In genomic region chr20:51802170-51802745, GRCh38 we compare ENCODE assay signal across 1 cellular context.
TF ChIP-seq lines count a peak whose summit lies in the region.

Gene SALL4, minus strand, starts transcription at chr20:51802521. Its CDS starts 113 bp downstream, at chr20:51802408.

TF ChIP-seq in WTC11, 78 proteins besides CTCF, POLR2A, EP300 and RAD21 (continued from another document):
- no peak for TF ChIP-seq ATF3 (CRISPR knock-in tag; conservative IDR thresholded peaks at IDR 0.05)
- TF ChIP-seq OVOL2 (CRISPR knock-in tag; IDR thresholded peaks at IDR 0.05; ENCODE audit: borderline replicate concordance): no peak
- TF ChIP-seq ELF4 (CRISPR knock-in tag; IDR thresholded peaks at IDR 0.05; ENCODE audit: low read depth): 0 out of 2 replicates have a peak, but pooled peaks have one; percentile 32
- no peak for TF ChIP-seq TP53 (CRISPR knock-in tag; IDR thresholded peaks at IDR 0.05)
- TF ChIP-seq MXD4 (CRISPR knock-in tag; IDR thresholded peaks at IDR 0.05; ENCODE audit: borderline replicate concordance): no peak
- TF ChIP-seq STAT6 (CRISPR knock-in tag; conservative IDR thresholded peaks at IDR 0.05; ENCODE audit: low read depth): no peak
- peak; percentile 12; the same call in 1 of the 2 replicates for TF ChIP-seq SP1 (CRISPR knock-in tag; conservative IDR thresholded peaks at IDR 0.05)
- no peak for TF ChIP-seq SMAD4 (CRISPR knock-in tag; IDR thresholded peaks at IDR 0.05)
- TF ChIP-seq, protein P1, sequence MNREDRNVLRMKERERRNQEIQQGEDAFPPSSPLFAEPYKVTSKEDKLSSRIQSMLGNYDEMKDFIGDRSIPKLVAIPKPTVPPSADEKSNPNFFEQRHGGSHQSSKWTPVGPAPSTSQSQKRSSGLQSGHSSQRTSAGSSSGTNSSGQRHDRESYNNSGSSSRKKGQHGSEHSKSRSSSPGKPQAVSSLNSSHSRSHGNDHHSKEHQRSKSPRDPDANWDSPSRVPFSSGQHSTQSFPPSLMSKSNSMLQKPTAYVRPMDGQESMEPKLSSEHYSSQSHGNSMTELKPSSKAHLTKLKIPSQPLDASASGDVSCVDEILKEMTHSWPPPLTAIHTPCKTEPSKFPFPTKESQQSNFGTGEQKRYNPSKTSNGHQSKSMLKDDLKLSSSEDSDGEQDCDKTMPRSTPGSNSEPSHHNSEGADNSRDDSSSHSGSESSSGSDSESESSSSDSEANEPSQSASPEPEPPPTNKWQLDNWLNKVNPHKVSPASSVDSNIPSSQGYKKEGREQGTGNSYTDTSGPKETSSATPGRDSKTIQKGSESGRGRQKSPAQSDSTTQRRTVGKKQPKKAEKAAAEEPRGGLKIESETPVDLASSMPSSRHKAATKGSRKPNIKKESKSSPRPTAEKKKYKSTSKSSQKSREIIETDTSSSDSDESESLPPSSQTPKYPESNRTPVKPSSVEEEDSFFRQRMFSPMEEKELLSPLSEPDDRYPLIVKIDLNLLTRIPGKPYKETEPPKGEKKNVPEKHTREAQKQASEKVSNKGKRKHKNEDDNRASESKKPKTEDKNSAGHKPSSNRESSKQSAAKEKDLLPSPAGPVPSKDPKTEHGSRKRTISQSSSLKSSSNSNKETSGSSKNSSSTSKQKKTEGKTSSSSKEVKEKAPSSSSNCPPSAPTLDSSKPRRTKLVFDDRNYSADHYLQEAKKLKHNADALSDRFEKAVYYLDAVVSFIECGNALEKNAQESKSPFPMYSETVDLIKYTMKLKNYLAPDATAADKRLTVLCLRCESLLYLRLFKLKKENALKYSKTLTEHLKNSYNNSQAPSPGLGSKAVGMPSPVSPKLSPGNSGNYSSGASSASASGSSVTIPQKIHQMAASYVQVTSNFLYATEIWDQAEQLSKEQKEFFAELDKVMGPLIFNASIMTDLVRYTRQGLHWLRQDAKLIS (CRISPR knock-in tag; IDR thresholded peaks at IDR 0.05; ENCODE audit: borderline replicate concordance): no peak
- no peak for TF ChIP-seq ZNF219 (CRISPR knock-in tag; IDR thresholded peaks at IDR 0.05; ENCODE audit: borderline replicate concordance)
- TF ChIP-seq, protein P2, sequence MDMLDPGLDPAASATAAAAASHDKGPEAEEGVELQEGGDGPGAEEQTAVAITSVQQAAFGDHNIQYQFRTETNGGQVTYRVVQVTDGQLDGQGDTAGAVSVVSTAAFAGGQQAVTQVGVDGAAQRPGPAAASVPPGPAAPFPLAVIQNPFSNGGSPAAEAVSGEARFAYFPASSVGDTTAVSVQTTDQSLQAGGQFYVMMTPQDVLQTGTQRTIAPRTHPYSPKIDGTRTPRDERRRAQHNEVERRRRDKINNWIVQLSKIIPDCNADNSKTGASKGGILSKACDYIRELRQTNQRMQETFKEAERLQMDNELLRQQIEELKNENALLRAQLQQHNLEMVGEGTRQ (CRISPR knock-in tag; IDR thresholded peaks at IDR 0.05): no peak
- no peak for TF ChIP-seq CREB1 (CRISPR knock-in tag; IDR thresholded peaks at IDR 0.05)
- 0 out of 2 replicates have a peak, but pooled peaks have one; percentile 39 for TF ChIP-seq NR1H2 (CRISPR knock-in tag; IDR thresholded peaks at IDR 0.05)
- TF ChIP-seq HMGA2 (CRISPR knock-in tag; IDR thresholded peaks at IDR 0.05): no peak
- TF ChIP-seq ZNF263 (CRISPR knock-in tag; IDR thresholded peaks at IDR 0.05; ENCODE audit: low read depth): 0 out of 2 replicates have a peak, but pooled peaks have one; percentile 27
- TF ChIP-seq TEAD1 (CRISPR knock-in tag; IDR thresholded peaks at IDR 0.05): no peak
- no peak for TF ChIP-seq KAT7 (CRISPR knock-in tag; IDR thresholded peaks at IDR 0.05; ENCODE audit: borderline replicate concordance)
- no peak for TF ChIP-seq JUN (CRISPR knock-in tag; IDR thresholded peaks at IDR 0.05)
- TF ChIP-seq, protein P3, sequence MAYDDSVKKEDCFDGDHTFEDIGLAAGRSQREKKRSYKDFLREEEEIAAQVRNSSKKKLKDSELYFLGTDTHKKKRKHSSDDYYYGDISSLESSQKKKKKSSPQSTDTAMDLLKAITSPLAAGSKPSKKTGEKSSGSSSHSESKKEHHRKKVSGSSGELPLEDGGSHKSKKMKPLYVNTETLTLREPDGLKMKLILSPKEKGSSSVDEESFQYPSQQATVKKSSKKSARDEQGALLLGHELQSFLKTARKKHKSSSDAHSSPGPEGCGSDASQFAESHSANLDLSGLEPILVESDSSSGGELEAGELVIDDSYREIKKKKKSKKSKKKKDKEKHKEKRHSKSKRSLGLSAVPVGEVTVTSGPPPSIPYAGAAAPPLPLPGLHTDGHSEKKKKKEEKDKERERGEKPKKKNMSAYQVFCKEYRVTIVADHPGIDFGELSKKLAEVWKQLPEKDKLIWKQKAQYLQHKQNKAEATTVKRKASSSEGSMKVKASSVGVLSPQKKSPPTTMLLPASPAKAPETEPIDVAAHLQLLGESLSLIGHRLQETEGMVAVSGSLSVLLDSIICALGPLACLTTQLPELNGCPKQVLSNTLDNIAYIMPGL (CRISPR knock-in tag; IDR thresholded peaks at IDR 0.05): 0 out of 2 replicates have a peak, but pooled peaks have one; percentile 34
- TF ChIP-seq TCF7 (CRISPR knock-in tag; IDR thresholded peaks at IDR 0.05; ENCODE audit: low read depth): no peak
- no peak for TF ChIP-seq ZNF396 (CRISPR knock-in tag; IDR thresholded peaks at IDR 0.05; ENCODE audit: borderline replicate concordance)
- peak; percentile 89 for TF ChIP-seq ZNF423 (CRISPR knock-in tag; IDR thresholded peaks at IDR 0.05)
- TF ChIP-seq ZNF416 (CRISPR knock-in tag; IDR thresholded peaks at IDR 0.05): no peak
- no peak for TF ChIP-seq ATF2 (CRISPR knock-in tag; IDR thresholded peaks at IDR 0.05; ENCODE audit: borderline replicate concordance, low read depth)
